ENCODE assay signal across 17 cellular contexts in the genomic region with DNA sequence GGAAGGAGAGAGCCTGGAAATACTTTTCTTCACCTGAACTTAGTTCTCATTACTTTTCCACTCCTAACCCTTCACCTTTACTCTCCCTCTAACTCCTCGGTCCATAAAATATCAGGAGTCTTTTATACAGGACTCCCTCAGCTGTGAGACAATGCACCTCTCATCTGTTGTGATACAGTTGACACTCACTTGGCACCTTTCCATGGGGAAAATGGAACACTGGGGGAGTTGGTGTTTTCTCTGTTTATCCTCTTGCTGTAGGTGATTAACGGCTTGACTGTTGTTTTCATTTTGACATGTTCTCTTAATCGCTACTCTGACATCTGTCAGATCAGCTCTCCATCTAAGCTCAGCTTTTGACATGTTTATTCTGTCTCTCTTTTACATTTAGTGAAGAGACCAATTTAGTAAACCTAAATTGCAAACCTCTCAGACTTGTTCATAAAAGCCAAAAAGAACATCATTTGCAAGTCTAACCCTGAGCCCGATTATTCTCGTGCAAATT.
"Had no signal": no experiment of that assay in that cellular context is flagged by ENCODE, and none has a peak within 500 bp of the region (broad histone marks: within the 10 kb centered on the region; RNA-seq: fewer than 3 reads in every experiment).

No MANE protein-coding gene starts in this region.

- H2AFZ ChIP-seq: hepatocyte had no signal

- H3K4me1 Mint-ChIP-seq: activated naive CD8-positive, alpha-beta T cell treated with anti-CD3 and anti-CD28 coated beads for 36 hours; naive B cell had no signal

- ATAC-seq: activated CD4-positive, CD25-positive, alpha-beta regulatory T cell treated with anti-CD3 and anti-CD28 coated beads, Interleukin-2, amount 50 U/mL, for 24 hours; left lung had no signal

- H3K27me3 ChIP-seq: colonic mucosa, esophagus squamous epithelium, hepatocyte, left lung, ovary had no signal

- H3K4me2 ChIP-seq: hepatocyte had no signal

- H3K9me3 ChIP-seq: colonic mucosa, ovary had no signal

- H3K27ac ChIP-seq: colonic mucosa, esophagus squamous epithelium, hepatocyte, left lung, ovary had no signal

- H3K27ac Mint-ChIP-seq: activated naive CD8-positive, alpha-beta T cell treated with anti-CD3 and anti-CD28 coated beads for 36 hours; activated T-helper 1 cell treated with anti-CD3 and anti-CD28 coated beads, Interleukin-12 subunit alpha, Interleukin-12 subunit beta, Interleukin-2, Interleukin-4 antibody, amounts not matched to agents 30 ng/mL and 10 ng/mL and 1 ng/mL, durations not matched to agents 14 hours and 24 hours and 36 hours; brain; naive B cell had no signal

- H3K4me3 ChIP-seq: colonic mucosa, esophagus squamous epithelium, hepatocyte, left lung, ovary had no signal

- H3K79me2 ChIP-seq: hepatocyte had no signal

- DNase-seq: activated CD4-positive, alpha-beta T cell treated with anti-CD3 and anti-CD28 coated beads, Interleukin-2, amount 50 U/mL, for 1 hour; activated CD8-positive, alpha-beta memory T cell treated with anti-CD3 and anti-CD28 coated beads for 24 hours; activated naive CD8-positive, alpha-beta T cell treated with anti-CD3 and anti-CD28 coated beads for 36 hours; amygdala; central memory CD4-positive, alpha-beta T cell; colonic mucosa; effector CD4-positive, alpha-beta T cell; esophagus squamous epithelium; left lung; mammary epithelial cell; naive B cell; ovary; stimulated activated CD4-positive, alpha-beta T cell treated with anti-CD3 and anti-CD28 coated beads, Interleukin-2, amount 100 ng/mL, for 24 hours had no signal

- H3K4me3 Mint-ChIP-seq: activated naive CD8-positive, alpha-beta T cell treated with anti-CD3 and anti-CD28 coated beads for 36 hours; activated T-helper 1 cell treated with anti-CD3 and anti-CD28 coated beads, Interleukin-12 subunit alpha, Interleukin-12 subunit beta, Interleukin-2, Interleukin-4 antibody, amounts not matched to agents 30 ng/mL and 10 ng/mL and 1 ng/mL, durations not matched to agents 14 hours and 24 hours and 36 hours; brain; naive B cell had no signal

- H3K4me1 ChIP-seq: colonic mucosa, esophagus squamous epithelium, left lung had no signal

- H3K27me3 Mint-ChIP-seq: activated naive CD8-positive, alpha-beta T cell treated with anti-CD3 and anti-CD28 coated beads for 36 hours; naive B cell had no signal

- H3K36me3 Mint-ChIP-seq: activated naive CD8-positive, alpha-beta T cell treated with anti-CD3 and anti-CD28 coated beads for 36 hours; brain had no signal

- H3K36me3 ChIP-seq: colonic mucosa, esophagus squamous epithelium, left lung, ovary had no signal
